8 cellular contexts compared by ENCODE assay signal in the genomic region with DNA sequence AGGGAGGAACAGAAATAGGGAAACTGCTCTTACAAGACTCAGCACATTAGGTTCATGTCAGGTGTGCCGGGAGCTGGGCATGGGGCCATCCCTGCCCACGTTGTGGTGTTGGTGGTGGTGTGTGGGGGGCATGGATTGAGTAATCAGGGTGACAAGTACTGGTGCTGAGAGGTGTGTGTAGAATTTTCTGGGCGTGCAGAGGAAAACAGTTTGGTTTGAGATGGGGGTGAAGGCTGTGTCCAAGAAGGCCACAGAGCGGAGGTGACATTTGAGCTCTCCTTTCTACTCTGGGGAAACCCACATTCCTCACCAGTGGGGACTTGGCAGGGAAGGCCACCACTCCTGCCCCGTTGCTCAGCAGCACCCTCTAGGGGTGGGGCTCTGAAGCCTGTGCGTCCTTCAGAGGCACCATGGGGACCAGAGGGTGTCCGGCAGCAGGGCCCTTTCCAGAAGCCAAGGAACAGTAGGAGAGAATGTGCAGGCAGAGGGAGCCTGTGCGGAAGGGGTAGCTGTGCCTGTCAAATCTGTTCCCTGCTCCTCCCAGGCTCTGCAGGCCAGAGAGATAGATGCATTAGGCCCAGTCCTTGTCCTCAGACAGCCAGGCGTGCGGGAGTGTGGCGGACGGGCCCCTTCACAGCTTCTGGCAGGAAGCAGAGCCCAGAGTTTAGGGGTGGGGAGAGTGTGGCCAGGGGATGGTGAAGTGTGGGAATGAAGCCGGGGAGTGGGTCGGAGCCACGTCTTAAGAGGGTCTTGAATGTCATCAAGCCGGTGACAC. TPM values are rescaled to one million over a fixed set of nuclear protein-coding genes. Genes with fewer than 3 reads are reported as not detected.
DNase-seq lines count a peak whose midpoint lies in the region; ATAC-seq and TF ChIP-seq lines count a peak whose summit lies in the region.

No MANE protein-coding gene starts in this region.

- peak; percentile 61 for DNase-seq in stimulated activated naive CD4-positive, alpha-beta T cell treated with Interleukin-2 at 50 U/mL for 16 hours (lab: John Stamatoyannopoulos, UW)
- DNase-seq in stimulated activated naive CD4-positive, alpha-beta T cell (lab: John Stamatoyannopoulos, UW) = no peak
- DNase-seq in activated naive CD4-positive, alpha-beta T cell treated with anti-CD3 and anti-CD28 coated beads, Interleukin-2, amount 10 ng/mL, durations not matched to agents 7 days and 5 days = peak; percentile 39
- DNase-seq in mucosa of descending colon = peak in 1 of 3 donors; percentile 76
- DNase-seq in NCI-H2081 treated with DMSO at 0.1 percent for 48 hours (lab: John Stamatoyannopoulos, UW) = no peak
- no peak for DNase-seq in NCI-H345 treated with DMSO at 0.1 percent for 48 hours (lab: John Stamatoyannopoulos, UW; ENCODE audit: unreplicated experiment)
- no peak for DNase-seq in DMS153 treated with DMSO at 0.1 percent for 48 hours (lab: John Stamatoyannopoulos, UW; ENCODE audit: unreplicated experiment)
- no peak for DNase-seq in amygdala (lab: John Stamatoyannopoulos, UW)

- intact Hi-C loops in mucosa of descending colon (cut with DNase I, micrococcal nuclease) = loop anchor here in 1 of 2 donors (5.0 kb wide), 1 partner anchor 43 kb away; no protein-coding TSS in a partner anchor

- no peak overlapping the region for H3K4me3 ChIP-seq in mucosa of descending colon

- H3K4me1 ChIP-seq in mucosa of descending colon (ENCODE audit: low read depth) = peaks cover 81% of the 10 kb centered on the region

- peaks cover 5% of the 10 kb centered on the region for H3K9me3 Mint-ChIP-seq in activated naive CD4-positive, alpha-beta T cell treated with anti-CD3 and anti-CD28 coated beads, Interleukin-2, amount 10 ng/mL, durations not matched to agents 7 days and 5 days

- H3K36me3 ChIP-seq in mucosa of descending colon (ENCODE audit: low read depth) = no peaks in the 10 kb centered on the region

- ATAC-seq in mucosa of descending colon = no peak

- CTCF ChIA-PET in activated naive CD4-positive, alpha-beta T cell treated with anti-CD3 and anti-CD28 coated beads, Interleukin-2, amount 10 ng/mL, durations not matched to agents 7 days and 5 days (lab: Charles Lee) = interaction anchor here (1.9 kb wide), 1 partner anchor 13 kb away, joined by 4 read pairs; no protein-coding TSS in a partner anchor

- peaks cover 23% of the 10 kb centered on the region for H3K4me1 Mint-ChIP-seq in activated naive CD4-positive, alpha-beta T cell treated with anti-CD3 and anti-CD28 coated beads, Interleukin-2, amount 10 ng/mL, durations not matched to agents 7 days and 5 days

- peaks cover 6% of the 10 kb centered on the region for H3K27me3 Mint-ChIP-seq in activated naive CD4-positive, alpha-beta T cell treated with anti-CD3 and anti-CD28 coated beads, Interleukin-2, amount 10 ng/mL, durations not matched to agents 7 days and 5 days

- no peaks in the 10 kb centered on the region for H3K9me3 ChIP-seq in mucosa of descending colon

- H3K36me3 Mint-ChIP-seq in activated naive CD4-positive, alpha-beta T cell treated with anti-CD3 and anti-CD28 coated beads, Interleukin-2, amount 10 ng/mL, durations not matched to agents 7 days and 5 days = peaks cover 2% of the 10 kb centered on the region

- no peak overlapping the region for H3K4me3 Mint-ChIP-seq in activated naive CD4-positive, alpha-beta T cell treated with anti-CD3 and anti-CD28 coated beads, Interleukin-2, amount 10 ng/mL, durations not matched to agents 7 days and 5 days

- peak; percentile 31 for TF ChIP-seq CTCF in mucosa of descending colon (IDR thresholded peaks at IDR 0.05)

- H3K27ac Mint-ChIP-seq in activated naive CD4-positive, alpha-beta T cell treated with anti-CD3 and anti-CD28 coated beads, Interleukin-2, amount 10 ng/mL, durations not matched to agents 7 days and 5 days = peak overlapping the region; percentile 37

RNA-seq across cellular contexts. Expression of a gene that starts 48.7 kb away (rescaled TPM):
- total RNA-seq in mucosa of descending colon = 100 to 1,000 TPM; 107 to 122 (median 107) TPM

Comparison
In these comparisons a context has a peak if more than half of its experiments do, and no peak if none do; other contexts are left out.
1. DNase-seq: peak in stimulated activated naive CD4-positive, alpha-beta T cell treated with Interleukin-2 at 50 U/mL for 16 hours (single experiment) and activated naive CD4-positive, alpha-beta T cell treated with anti-CD3 and anti-CD28 coated beads, Interleukin-2, amount 10 ng/mL, durations not matched to agents 7 days and 5 days (single experiment); none in stimulated activated naive CD4-positive, alpha-beta T cell (0 of 6), NCI-H2081 treated with DMSO at 0.1 percent for 48 hours (single experiment), NCI-H345 treated with DMSO at 0.1 percent for 48 hours (single experiment), DMS153 treated with DMSO at 0.1 percent for 48 hours (single experiment) and amygdala (0 of 56).